Comparison of ENCODE assay signal across 1 cellular context in genomic region chr2:215919624-215920243, GRCh38.
TF ChIP-seq lines count a peak whose summit lies in the region.

No MANE protein-coding gene starts in this region.

TF ChIP-seq in IMR-90, 13 proteins besides CTCF, POLR2A, EP300 and RAD21:
- TF ChIP-seq MXI1 (IDR thresholded peaks at IDR 0.05; ENCODE audit: borderline replicate concordance, low read depth, low read length) (no peak), MAFK (IDR thresholded peaks at IDR 0.05; ENCODE audit: low read depth, low read length) (no peak), NFE2L2 (IDR thresholded peaks at IDR 0.05; ENCODE audit: low read depth, low read length) (no peak), MAZ (IDR thresholded peaks at IDR 0.05; ENCODE audit: borderline replicate concordance, low read depth, low read length) (no peak), SMC3 (IDR thresholded peaks at IDR 0.05; ENCODE audit: low read depth, low read length) (no peak), RCOR1 (IDR thresholded peaks at IDR 0.05; ENCODE audit: insufficient replicate concordance, low read length) (no peak), FOS (IDR thresholded peaks at IDR 0.05; ENCODE audit: low read depth, low read length) (no peak)
